ENCODE assay signal across 8 cellular contexts in the genomic region with DNA sequence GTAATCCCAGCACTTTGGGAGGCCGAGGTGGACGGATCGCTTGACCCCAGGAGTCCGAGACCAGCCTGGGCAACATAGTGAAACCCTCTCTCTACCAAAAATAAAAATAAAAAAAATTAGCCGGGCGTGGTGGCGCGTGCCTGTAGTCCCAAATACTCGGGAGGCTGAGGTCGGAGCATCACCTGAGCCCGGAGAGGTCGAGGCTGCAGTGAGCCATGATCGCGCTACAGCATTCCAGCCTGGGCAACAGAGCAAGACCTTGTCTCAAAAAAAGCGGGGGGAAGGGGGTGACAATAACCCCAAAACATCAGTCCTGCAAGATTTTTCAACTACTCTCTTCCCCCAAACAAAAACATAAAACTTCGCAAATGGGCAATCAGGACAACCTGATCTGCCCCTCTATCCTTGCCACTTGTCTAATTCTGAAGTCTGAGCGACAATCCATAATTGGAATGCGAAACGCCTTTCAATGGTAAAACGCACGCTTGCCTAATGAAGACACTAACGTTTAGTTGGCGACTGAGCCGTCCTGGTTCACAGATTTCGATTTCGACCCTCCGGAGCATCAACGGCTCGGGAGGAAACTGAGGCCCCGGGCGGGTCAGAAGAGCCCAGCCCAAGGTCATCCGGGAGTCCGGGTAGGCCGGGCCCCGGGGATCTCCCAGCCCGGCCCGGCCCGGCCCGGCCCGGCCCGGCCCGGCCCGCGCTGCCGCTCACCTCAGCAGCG. TPM values are rescaled to one million over a fixed set of nuclear protein-coding genes. Genes with fewer than 3 reads are reported as not detected.
DNase-seq lines count a peak whose midpoint lies in the region; ATAC-seq and TF ChIP-seq lines count a peak whose summit lies in the region.

No MANE protein-coding gene starts in this region.

- peak overlapping the region; percentile 74 to 96 (median 88) for H3K4me3 ChIP-seq in esophagus squamous epithelium

- H3K27ac ChIP-seq in esophagus squamous epithelium: peak overlapping the region; percentile 86 to 95 (median 94)

- peak overlapping the region; percentile 15 for H3K27ac Mint-ChIP-seq in T-helper 1 cell treated with Interleukin-12 subunit alpha and Interleukin-12 subunit beta and Interleukin-4 antibody, amounts not matched to agents 30 μg/mL and 1 μg/mL, for 36 hours
- peak overlapping the region; percentile 2 for H3K27ac Mint-ChIP-seq in progenitor cell of endocrine pancreas

- H3K4me1 Mint-ChIP-seq in T-helper 1 cell treated with Interleukin-12 subunit alpha and Interleukin-12 subunit beta and Interleukin-4 antibody, amounts not matched to agents 30 μg/mL and 1 μg/mL, for 36 hours (ENCODE audit: low read depth): peaks cover 21% of the 10 kb centered on the region
- H3K4me1 Mint-ChIP-seq in progenitor cell of endocrine pancreas (ENCODE audit: low read depth): peaks cover 18% of the 10 kb centered on the region

- H3K27me3 Mint-ChIP-seq in T-helper 1 cell treated with Interleukin-12 subunit alpha and Interleukin-12 subunit beta and Interleukin-4 antibody, amounts not matched to agents 30 μg/mL and 1 μg/mL, for 36 hours (ENCODE audit: low read depth): no peaks in the 10 kb centered on the region
- no peaks in the 10 kb centered on the region for H3K27me3 Mint-ChIP-seq in progenitor cell of endocrine pancreas

- H3K9me3 ChIP-seq in esophagus squamous epithelium: no peaks in the 10 kb centered on the region

- H3K4me3 Mint-ChIP-seq in T-helper 1 cell treated with Interleukin-12 subunit alpha and Interleukin-12 subunit beta and Interleukin-4 antibody, amounts not matched to agents 30 μg/mL and 1 μg/mL, for 36 hours: peak overlapping the region; percentile 74
- H3K4me3 Mint-ChIP-seq in progenitor cell of endocrine pancreas (ENCODE audit: low read depth): peak overlapping the region; percentile 81

- no peak for TF ChIP-seq CTCF in esophagus squamous epithelium (IDR thresholded peaks at IDR 0.05)
- no peak for TF ChIP-seq CTCF in progenitor cell of endocrine pancreas (IDR thresholded peaks at IDR 0.05; ENCODE audit: unreplicated experiment)

- H3K4me1 ChIP-seq in esophagus squamous epithelium: peaks cover 8 to 59% (median 33%) of the 10 kb centered on the region in 3 donors

- peaks cover 0 to 3% (median 0%) of the 10 kb centered on the region in 3 donors for H3K36me3 ChIP-seq in esophagus squamous epithelium

- peaks cover 5% of the 10 kb centered on the region for H3K9me3 Mint-ChIP-seq in T-helper 1 cell treated with Interleukin-12 subunit alpha and Interleukin-12 subunit beta and Interleukin-4 antibody, amounts not matched to agents 30 μg/mL and 1 μg/mL, for 36 hours
- H3K9me3 Mint-ChIP-seq in progenitor cell of endocrine pancreas (ENCODE audit: low read depth): no peaks in the 10 kb centered on the region

- DNase-seq in T-helper 1 cell: no peak
- peak; percentile 37 for DNase-seq in RKO (ENCODE audit: low spot score)
- no peak for DNase-seq in esophagus squamous epithelium (lab: John Stamatoyannopoulos, UW)
- no peak for DNase-seq in progenitor cell of endocrine pancreas (ENCODE audit: low spot score, unreplicated experiment)
- DNase-seq in GOT3 (lab: John Stamatoyannopoulos, UW): no peak
- no peak for DNase-seq in A172 (ENCODE audit: low spot score)

- 3 to 9% methylated on average over 22 to 24 of the region's 46 CpGs for WGBS in esophagus squamous epithelium, 2 donors

- H3K36me3 Mint-ChIP-seq in T-helper 1 cell treated with Interleukin-12 subunit alpha and Interleukin-12 subunit beta and Interleukin-4 antibody, amounts not matched to agents 30 μg/mL and 1 μg/mL, for 36 hours (ENCODE audit: low read depth): peaks cover 11% of the 10 kb centered on the region
- H3K36me3 Mint-ChIP-seq in progenitor cell of endocrine pancreas (ENCODE audit: insufficient read depth): no peaks in the 10 kb centered on the region

- intact Hi-C loops in esophagus squamous epithelium (cut with DNase I): no loop called here

- no peak for TF ChIP-seq POLR2A in esophagus squamous epithelium (IDR thresholded peaks at IDR 0.05)

- ATAC-seq in HG02642 (IDR thresholded peaks at IDR 0.05; ENCODE audit: poor library complexity, unreplicated experiment): no peak

- no peaks in the 10 kb centered on the region for H3K27me3 ChIP-seq in esophagus squamous epithelium

RNA-seq across cellular contexts. Expression of gene BTBD1, which starts 0.9 kb away (rescaled TPM):
- total RNA-seq in esophagus squamous epithelium: 10 to 100 TPM; 37.3 to 60.8 (median 55.9) TPM
- total RNA-seq in progenitor cell of endocrine pancreas: 38.7 and 39.0 TPM in 2 replicates
- 92.6 and 99.4 TPM in 2 replicates for total RNA-seq in A172 (2014; rRNA removed; shearing (Covaris generic))

RNA-seq across cellular contexts. Expression of gene TM6SF1, which starts 41.2 kb away (rescaled TPM):
- total RNA-seq in esophagus squamous epithelium (1 to 10 TPM in 3 of 4 donors, under 1 TPM in 1; 0.45 to 4.3 (median 2.5) TPM), progenitor cell of endocrine pancreas (0.27 TPM in 1 of 2 replicates, not detected in the other)
- total RNA-seq in A172 (2014; rRNA removed; shearing (Covaris generic)): 0.14 TPM in 1 of 2 replicates, not detected in the other

RNA-seq across cellular contexts. Expression of gene C15orf40, which starts 54.8 kb away (rescaled TPM):
- total RNA-seq in esophagus squamous epithelium (10 to 100 TPM in 3 of 4 donors, 1 to 10 TPM in 1; 6.1 to 31.4 (median 18.6) TPM), progenitor cell of endocrine pancreas (21.9 and 25.4 TPM in 2 replicates)
- 11.7 and 15.7 TPM in 2 replicates for total RNA-seq in A172 (2014; rRNA removed; shearing (Covaris generic))
